8 cellular contexts compared by ENCODE assay signal in the genomic region with DNA sequence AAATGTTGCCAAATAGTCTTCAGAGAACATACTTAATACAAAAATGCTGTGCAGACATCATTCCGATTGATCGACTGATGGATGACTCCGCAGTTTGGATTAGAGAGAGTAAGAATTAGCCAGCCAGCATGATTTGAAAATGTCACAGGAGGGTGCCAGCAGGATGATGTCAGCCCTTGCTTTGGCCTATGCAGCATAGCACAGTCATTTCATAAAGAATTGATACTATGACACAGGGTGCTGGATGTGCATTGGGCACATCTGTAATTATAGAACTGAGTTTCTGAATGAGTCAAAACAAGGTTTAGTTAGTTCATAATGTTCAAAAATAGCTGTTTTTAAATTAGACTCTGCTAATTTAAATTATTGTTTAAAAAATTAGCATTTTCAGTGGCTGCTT. TPM values are rescaled to one million over a fixed set of nuclear protein-coding genes. Genes with fewer than 3 reads are reported as not detected.
A peak's percentile ranks its signal among the peaks of the same experiment; 100 is the strongest.
DNase-seq lines count a peak whose midpoint lies in the region; ATAC-seq and TF ChIP-seq lines count a peak whose summit lies in the region.

No MANE protein-coding gene starts in this region.

- H3K4me3 Mint-ChIP-seq in endothelial cell (ENCODE audit: unreplicated experiment), result no peak overlapping the region

- no peak overlapping the region for H3K4me3 ChIP-seq in AG10803 (ENCODE audit: low read length)

- H3K27me3 Mint-ChIP-seq in endothelial cell (ENCODE audit: unreplicated experiment), result no peaks in the 10 kb centered on the region

- TF ChIP-seq CTCF in AG10803 (conservative IDR thresholded peaks at IDR 0.05; ENCODE audit: low read length) (no peak), endothelial cell (IDR thresholded peaks at IDR 0.05; ENCODE audit: unreplicated experiment) (no peak)

- H3K36me3 Mint-ChIP-seq in endothelial cell (ENCODE audit: low read depth, unreplicated experiment), result peaks cover 5% of the 10 kb centered on the region

- H3K9me3 Mint-ChIP-seq in endothelial cell (ENCODE audit: unreplicated experiment), result no peaks in the 10 kb centered on the region

- ATAC-seq in GM19043 (IDR thresholded peaks at IDR 0.05; ENCODE audit: low read depth, unreplicated experiment) (peak; percentile 95), HG03060 (IDR thresholded peaks at IDR 0.05; ENCODE audit: low read depth, unreplicated experiment) (peak; percentile 97)

- H3K27ac Mint-ChIP-seq in endothelial cell (ENCODE audit: unreplicated experiment), result no peak overlapping the region

- DNase-seq in AG10803 (ENCODE audit: low read depth) (peak; percentile 42), astrocyte of the hippocampus (ENCODE audit: low read depth, low spot score) (peak; percentile 34), NCI-H510A treated with DMSO at 0.1 percent for 48 hours (lab: John Stamatoyannopoulos, UW) (no peak), NCI-H774 (lab: John Stamatoyannopoulos, UW) (no peak), endothelial cell (ENCODE audit: low spot score) (no peak), NCI-H748 treated with DMSO at 0.1 percent for 48 hours (lab: John Stamatoyannopoulos, UW) (no peak)

- peaks cover 10% of the 10 kb centered on the region for H3K4me1 Mint-ChIP-seq in endothelial cell (ENCODE audit: unreplicated experiment)

RNA-seq across cellular contexts. Expression of a gene that starts 21.6 kb away (rescaled TPM):
- 14.5 TPM for total RNA-seq in endothelial cell (ENCODE audit: unreplicated experiment)

RNA-seq across cellular contexts. Expression of a gene that starts 45.9 kb away (rescaled TPM):
- 39.6 TPM for total RNA-seq in endothelial cell (ENCODE audit: unreplicated experiment)

Comparison
In these comparisons a context has a peak if more than half of its experiments do, and no peak if none do; other contexts are left out.
1. DNase-seq: peak in AG10803 (single experiment) and astrocyte of the hippocampus (single experiment); none in NCI-H510A treated with DMSO at 0.1 percent for 48 hours (single experiment), NCI-H774 (single experiment), endothelial cell (single experiment) and NCI-H748 treated with DMSO at 0.1 percent for 48 hours (single experiment).